ENCODE assay signal across 21 cellular contexts in genomic region chr15:87733005-87733404, GRCh38.
DNase-seq lines count a peak whose midpoint lies in the region; ATAC-seq and TF ChIP-seq lines count a peak whose summit lies in the region.
"Had no signal": no experiment of that assay in that cellular context is flagged by ENCODE, and none has a peak within 500 bp of the region (broad histone marks: within the 10 kb centered on the region; RNA-seq: fewer than 3 reads in every experiment).

No MANE protein-coding gene starts in this region.

- peaks cover 2% of the 10 kb centered on the region for H3K9me3 Mint-ChIP-seq in neural progenitor cell
- H3K9me3 Mint-ChIP-seq: activated naive CD4-positive, alpha-beta T cell treated with anti-CD3 and anti-CD28 coated beads, Interleukin-2, amount 10 ng/mL, durations not matched to agents 7 days and 5 days had no signal

- peaks cover 8% of the 10 kb centered on the region for H3K27me3 Mint-ChIP-seq in neural progenitor cell (ENCODE audit: insufficient read depth, low read depth)

- H3K36me3 ChIP-seq in neural progenitor cell = no peaks in the 10 kb centered on the region
- no peaks in the 10 kb centered on the region for H3K36me3 ChIP-seq in MM.1S (replicated peaks; ENCODE audit: insufficient read depth, low read length)
- H3K36me3 ChIP-seq: sigmoid colon had no signal

- H3K4me1 ChIP-seq in neural progenitor cell (no peaks in the 10 kb centered on the region), MM.1S (ENCODE audit: low read length) (peaks cover 27% of the 10 kb centered on the region)
- H3K4me1 ChIP-seq: sigmoid colon had no signal

- H2AFZ ChIP-seq in neural progenitor cell (replicated peaks) (peak overlapping the region; percentile 42), MM.1S (ENCODE audit: low read length) (no peak overlapping the region)

- no peak overlapping the region for H3K27ac Mint-ChIP-seq in neural progenitor cell
- H3K27ac Mint-ChIP-seq: activated naive CD4-positive, alpha-beta T cell treated with anti-CD3 and anti-CD28 coated beads, Interleukin-2, amount 10 ng/mL, durations not matched to agents 7 days and 5 days; activated T-cell treated with anti-CD3 and anti-CD28 coated beads, Interleukin-2, amount 50 U/mL, for 72 hours; natural killer cell; T-cell had no signal

- no peak overlapping the region for H3K9ac ChIP-seq in neural progenitor cell
- H3K9ac ChIP-seq in MM.1S (ENCODE audit: low read length) = no peak overlapping the region

- H3K4me2 ChIP-seq in neural progenitor cell (no peak overlapping the region), MM.1S (ENCODE audit: low read depth, low read length) (no peak overlapping the region)

- H3K4me3 ChIP-seq in fibroblast of villous mesenchyme (ENCODE audit: low read depth, low read length) = no peak overlapping the region
- H3K4me3 ChIP-seq in neural progenitor cell = no peak overlapping the region
- H3K4me3 ChIP-seq in MM.1S (ENCODE audit: low read length) = no peak overlapping the region
- H3K4me3 ChIP-seq: sigmoid colon had no signal

- intact Hi-C loops in left colon (cut with DNase I, micrococcal nuclease) = no loop called here

- no peaks in the 10 kb centered on the region for H3F3A ChIP-seq in neural progenitor cell (ENCODE audit: low read depth)
- 0 out of 2 replicates have a peak, but pooled peaks cover 7% of the 10 kb centered on the region for H3F3A ChIP-seq in MM.1S (ENCODE audit: insufficient read depth, low read length)

- DNase-seq in Daoy (ENCODE audit: low read depth) (peak; percentile 11), RPMI7951 (ENCODE audit: low read depth) (peak; percentile 56), fibroblast of villous mesenchyme (ENCODE audit: low read depth) (peak; percentile 13), neural progenitor cell (ENCODE audit: low spot score) (no peak), MM.1S (no peak), foreskin melanocyte (no peak), DMS79 (lab: John Stamatoyannopoulos, UW) (no peak), left colon (no peak)
- DNase-seq: activated CD4-positive, alpha-beta T cell treated with anti-CD3 and anti-CD28 coated beads for 4 hours; activated naive CD4-positive, alpha-beta T cell treated with anti-CD3 and anti-CD28 coated beads, Interleukin-2, amount 10 ng/mL, durations not matched to agents 7 days and 5 days; activated T-cell treated with anti-CD3 and anti-CD28 coated beads, Interleukin-2, amount 50 U/mL, for 72 hours; AML-193; DND-41; natural killer cell; NCI-H1417 treated with DMSO at 0.1 percent for 48 hours; posterior cingulate gyrus; SHP77; sigmoid colon; stimulated activated naive CD4-positive, alpha-beta T cell treated with Interleukin-2 at 50 U/mL for 16 hours; T-cell had no signal

- H3K9me2 ChIP-seq in MM.1S (replicated peaks; ENCODE audit: insufficient read depth, low read length) = no peaks in the 10 kb centered on the region

- H3K79me2 ChIP-seq in neural progenitor cell (ENCODE audit: low read depth) (no peaks in the 10 kb centered on the region), MM.1S (ENCODE audit: low read length) (no peaks in the 10 kb centered on the region)

- TF ChIP-seq CTCF in fibroblast of villous mesenchyme (IDR thresholded peaks at IDR 0.05; ENCODE audit: insufficient read depth, low read depth, low read length) (no peak), neural progenitor cell (IDR thresholded peaks at IDR 0.05) (no peak), MM.1S (IDR thresholded peaks at IDR 0.05; ENCODE audit: low read length) (no peak)

- peaks cover 44% of the 10 kb centered on the region for H3K4me1 Mint-ChIP-seq in neural progenitor cell
- H3K4me1 Mint-ChIP-seq: natural killer cell had no signal

- no peak overlapping the region for H3K4me3 Mint-ChIP-seq in neural progenitor cell
- H3K4me3 Mint-ChIP-seq: activated naive CD4-positive, alpha-beta T cell treated with anti-CD3 and anti-CD28 coated beads, Interleukin-2, amount 10 ng/mL, durations not matched to agents 7 days and 5 days; activated T-cell treated with anti-CD3 and anti-CD28 coated beads, Interleukin-2, amount 50 U/mL, for 72 hours; natural killer cell; T-cell had no signal

- H3K27ac ChIP-seq in neural progenitor cell (no peak overlapping the region), MM.1S (ENCODE audit: low read length) (no peak overlapping the region)
- H3K27ac ChIP-seq: sigmoid colon had no signal

- H3K9me3 ChIP-seq in neural progenitor cell (ENCODE audit: low read depth) (no peaks in the 10 kb centered on the region), MM.1S (replicated peaks; ENCODE audit: insufficient read depth, low read length) (no peaks in the 10 kb centered on the region)
- H3K9me3 ChIP-seq: sigmoid colon had no signal

- no peak for ATAC-seq in left colon
- ATAC-seq: activated T-cell treated with anti-CD3 and anti-CD28 coated beads, Interleukin-2, amount 50 U/mL, for 72 hours; HCT116; natural killer cell; T-cell had no signal

- no peaks in the 10 kb centered on the region for H3K36me3 Mint-ChIP-seq in neural progenitor cell
- H3K36me3 Mint-ChIP-seq: activated naive CD4-positive, alpha-beta T cell treated with anti-CD3 and anti-CD28 coated beads, Interleukin-2, amount 10 ng/mL, durations not matched to agents 7 days and 5 days; natural killer cell; T-cell had no signal

- H4K20me1 ChIP-seq in neural progenitor cell (ENCODE audit: low read depth) (no peaks in the 10 kb centered on the region), MM.1S (ENCODE audit: insufficient read depth, low read length) (no peaks in the 10 kb centered on the region)

- no peaks in the 10 kb centered on the region for H3K27me3 ChIP-seq in neural progenitor cell
- no peaks in the 10 kb centered on the region for H3K27me3 ChIP-seq in MM.1S (replicated peaks; ENCODE audit: insufficient read depth, low read length)
- H3K27me3 ChIP-seq: sigmoid colon had no signal

Comparison
In these comparisons a context has a peak if more than half of its experiments do, and no peak if none do; other contexts are left out.
1. DNase-seq: peak in Daoy (single experiment), RPMI7951 (single experiment) and fibroblast of villous mesenchyme (single experiment); none in neural progenitor cell (single experiment), MM.1S (single experiment), foreskin melanocyte (single experiment), DMS79 (single experiment) and left colon (0 of 2).